ENCODE assay signal across 1 cellular context in genomic region chr19:47430041-47430802, GRCh38.
TF ChIP-seq lines count a peak whose summit lies in the region.

No MANE protein-coding gene starts in this region.

TF ChIP-seq in HepG2, 621 proteins besides CTCF, POLR2A, EP300 and RAD21 (continued from another document):
- TF ChIP-seq MYPOP (CRISPR knock-in tag; IDR thresholded peaks at IDR 0.05) (no peak; the same call in 1 of the 2 replicates), RXRB (CRISPR knock-in tag; IDR thresholded peaks at IDR 0.05; ENCODE audit: borderline replicate concordance) (peak; percentile 50), ARID2 (CRISPR knock-in tag; IDR thresholded peaks at IDR 0.05; ENCODE audit: borderline replicate concordance) (peak; percentile 83; the same call in 1 of the 2 replicates), ZNF282 (IDR thresholded peaks at IDR 0.05; ENCODE audit: partially characterized antibody) (no peak), ZNF451 (CRISPR knock-in tag; IDR thresholded peaks at IDR 0.05) (peak; percentile 81; the same call in 1 of the 2 replicates), ZBTB2 (CRISPR knock-in tag; IDR thresholded peaks at IDR 0.05; ENCODE audit: low read depth) (no peak; the same call in 1 of the 2 replicates), ZNF124 (CRISPR knock-in tag; IDR thresholded peaks at IDR 0.05) (no peak), ZNF747 (CRISPR knock-in tag; IDR thresholded peaks at IDR 0.05; ENCODE audit: borderline replicate concordance) (0 out of 2 replicates have a peak, but pooled peaks have one; percentile 30), ZNF318 (CRISPR knock-in tag; IDR thresholded peaks at IDR 0.05) (0 out of 2 replicates have a peak, but pooled peaks have one; percentile 56), MTF2 (CRISPR knock-in tag; IDR thresholded peaks at IDR 0.05; ENCODE audit: borderline replicate concordance) (peak; percentile 91), AFF4 (CRISPR knock-in tag; IDR thresholded peaks at IDR 0.05) (no peak), KMT2A (CRISPR knock-in tag; IDR thresholded peaks at IDR 0.05) (0 out of 2 replicates have a peak, but pooled peaks have one; percentile 57), HCFC1 (IDR thresholded peaks at IDR 0.05; ENCODE audit: low read depth, low read length) (no peak), ZNF790 (CRISPR knock-in tag; IDR thresholded peaks at IDR 0.05; ENCODE audit: borderline replicate concordance) (peak; percentile 75; the same call in 1 of the 2 replicates), MZF1 (CRISPR knock-in tag; IDR thresholded peaks at IDR 0.05; ENCODE audit: borderline replicate concordance) (no peak), BCL3 (CRISPR knock-in tag; IDR thresholded peaks at IDR 0.05) (0 out of 2 replicates have a peak, but pooled peaks have one; percentile 79), ATF4 (CRISPR knock-in tag; IDR thresholded peaks at IDR 0.05) (no peak), ZFP41 (CRISPR knock-in tag; IDR thresholded peaks at IDR 0.05; ENCODE audit: borderline replicate concordance) (peak; percentile 82; the same call in 1 of the 2 replicates), ATF3 (CRISPR knock-in tag; IDR thresholded peaks at IDR 0.05) (0 out of 2 replicates have a peak, but pooled peaks have one; percentile 51), KDM5B (CRISPR knock-in tag; IDR thresholded peaks at IDR 0.05; ENCODE audit: borderline replicate concordance) (peak; percentile 93), CREM (IDR thresholded peaks at IDR 0.05) (no peak), CREM (CRISPR knock-in tag; IDR thresholded peaks at IDR 0.05) (no peak), SP1 (IDR thresholded peaks at IDR 0.05) (no peak), SP1 (CRISPR knock-in tag; IDR thresholded peaks at IDR 0.05) (0 out of 2 replicates have a peak, but pooled peaks have one; percentile 41), RNF2 (conservative IDR thresholded peaks at IDR 0.05; ENCODE audit: low read depth) (0 out of 2 replicates have a peak, but pooled peaks have one; percentile 63), STAG1 (CRISPR knock-in tag; IDR thresholded peaks at IDR 0.05) (peak; percentile 44)
TF ChIP-seq in HepG2: peak in this region for 205.
